In genomic region chr14:92951912-92952471, GRCh38 we compare ENCODE assay signal across 8 cellular contexts. TPM values are rescaled to one million over a fixed set of nuclear protein-coding genes. Genes with fewer than 3 reads are reported as not detected.
DNase-seq lines count a peak whose midpoint lies in the region; ATAC-seq and TF ChIP-seq lines count a peak whose summit lies in the region.

No MANE protein-coding gene starts in this region.

- TF ChIP-seq CTCF in GM10266 (IDR thresholded peaks at IDR 0.05; ENCODE audit: control insufficient read depth, insufficient read depth, low read depth, missing control alignments), result peak; percentile 96
- peak; percentile 97 for TF ChIP-seq CTCF in WTC11 (IDR thresholded peaks at IDR 0.05)

- in situ Hi-C loops in T47D (cut with HindIII; ENCODE audit: low pct_unique_long_range_greater_than_20kb, low sequenced_read_pairs), result no loop called here

- H3K9me3 Mint-ChIP-seq in WTC11, result no peaks in the 10 kb centered on the region

- CTCF ChIA-PET in WTC11 (lab: Charles Lee), result interaction anchor here (0.5 to 3.2 kb wide), 56 partner anchors 8 to 1149 kb away, joined by 3 to 37 read pairs (median 4); partner anchors contain the start of genes GON7, LYSET, MOAP1 and UBR7

- H3K4me1 Mint-ChIP-seq in WTC11, result peaks cover 11% of the 10 kb centered on the region

- DNase-seq in GM10266 (ENCODE audit: extremely low spot score), result peak; percentile 93
- peak; percentile 15 for DNase-seq in NCI-H2081 treated with DMSO at 0.1 percent for 48 hours (lab: John Stamatoyannopoulos, UW)
- peak; percentile 84 for DNase-seq in WTC11 (ENCODE audit: low spot score)
- DNase-seq in T47D (ENCODE audit: low read depth in 1 of 2, low spot score in 1 of 2), result peak; percentile 72 to 88
- peak; percentile 87 for DNase-seq in inferior parietal cortex (ENCODE audit: extremely low spot score)
- DNase-seq in stimulated activated CD4-positive, alpha-beta T cell treated with anti-CD3 and anti-CD28 coated beads, Interleukin-1b, Interleukin-23, amount 100 ng/mL, for 1 hour (ENCODE audit: low read depth in 2 of 2), result peak; percentile 53 to 73

- ATAC-seq in HG02642 (IDR thresholded peaks at IDR 0.05; ENCODE audit: poor library complexity, unreplicated experiment), result peak; percentile 75
- ATAC-seq in WTC11, result peak; percentile 91
- ATAC-seq in GM18873 (IDR thresholded peaks at IDR 0.05; ENCODE audit: low FRiP score, unreplicated experiment), result no peak

- H3K4me3 Mint-ChIP-seq in WTC11, result no peak overlapping the region

- POLR2A ChIA-PET in WTC11 (lab: Charles Lee), result no interaction called here

- H3K27ac Mint-ChIP-seq in WTC11, result peak overlapping the region; percentile 39; the same call in 1 of the 2 replicates

- peaks cover 22% of the 10 kb centered on the region for H3K36me3 Mint-ChIP-seq in WTC11

- no peaks in the 10 kb centered on the region for H3K27me3 Mint-ChIP-seq in WTC11 (ENCODE audit: low read depth)

TF ChIP-seq in WTC11, 78 proteins besides CTCF, POLR2A, EP300 and RAD21:
- TF ChIP-seq USF1 (CRISPR knock-in tag; IDR thresholded peaks at IDR 0.05) (peak; percentile 73; the same call in 1 of the 2 replicates), NR1H2 (CRISPR knock-in tag; IDR thresholded peaks at IDR 0.05) (no peak), CREM (CRISPR knock-in tag; IDR thresholded peaks at IDR 0.05) (no peak), TP53 (CRISPR knock-in tag; IDR thresholded peaks at IDR 0.05) (peak; percentile 45; the same call in 1 of the 2 replicates), ZNF425 (CRISPR knock-in tag; conservative IDR thresholded peaks at IDR 0.05) (no peak), KAT7 (CRISPR knock-in tag; IDR thresholded peaks at IDR 0.05; ENCODE audit: borderline replicate concordance) (no peak), ZNF121 (CRISPR knock-in tag; IDR thresholded peaks at IDR 0.05) (no peak), ATF6 (CRISPR knock-in tag; IDR thresholded peaks at IDR 0.05) (no peak), ZNF671 (CRISPR knock-in tag; IDR thresholded peaks at IDR 0.05) (no peak), USF2 (CRISPR knock-in tag; IDR thresholded peaks at IDR 0.05) (peak; percentile 77), TEAD1 (CRISPR knock-in tag; IDR thresholded peaks at IDR 0.05) (peak; percentile 47; the same call in 1 of the 2 replicates), NFYB (CRISPR knock-in tag; conservative IDR thresholded peaks at IDR 0.05; ENCODE audit: low read depth) (no peak), GRHL2 (CRISPR knock-in tag; IDR thresholded peaks at IDR 0.05; ENCODE audit: insufficient replicate concordance, severe bottlenecking) (no peak), SMAD3 (CRISPR knock-in tag; IDR thresholded peaks at IDR 0.05; ENCODE audit: borderline replicate concordance) (no peak), MAX (CRISPR knock-in tag; IDR thresholded peaks at IDR 0.05) (peak; percentile 66), ETV6 (CRISPR knock-in tag; IDR thresholded peaks at IDR 0.05) (no peak)
TF ChIP-seq in WTC11: peak in this region for 5.

RNA-seq across cellular contexts. Expression of gene CHGA, which starts 29.0 kb away (rescaled TPM):
- 8.5 to 17.2 TPM (median 17.1 TPM) in 3 replicates for total RNA-seq in WTC11 (2021)

Comparison
In these comparisons a context has a peak if more than half of its experiments do, and no peak if none do; other contexts are left out.
1. DNase-seq: peak in every context shown above with its lines; median percentile 93 in GM10266; 87 in inferior parietal cortex; 84 in WTC11; 80 in T47D; 63 in stimulated activated CD4-positive, alpha-beta T cell treated with anti-CD3 and anti-CD28 coated beads, Interleukin-1b, Interleukin-23, amount 100 ng/mL, for 1 hour; 15 in NCI-H2081 treated with DMSO at 0.1 percent for 48 hours.